Comparison of ENCODE assay signal across 15 cellular contexts in genomic region chr21:33802458-33802857, GRCh38.
DNase-seq lines count a peak whose midpoint lies in the region; ATAC-seq and TF ChIP-seq lines count a peak whose summit lies in the region.
"Had no signal": no experiment of that assay in that cellular context is flagged by ENCODE, and none has a peak within 500 bp of the region (broad histone marks: within the 10 kb centered on the region; RNA-seq: fewer than 3 reads in every experiment).

No MANE protein-coding gene starts in this region.

- H4K20me1 ChIP-seq in PC-9 (ENCODE audit: insufficient read depth) (no peaks in the 10 kb centered on the region), OCI-LY7 (ENCODE audit: insufficient read depth, low read length) (no peaks in the 10 kb centered on the region)

- no peak for TF ChIP-seq EP300 in stomach (IDR thresholded peaks at IDR 0.05)

- CTCF ChIA-PET in PC-9 (lab: Charles Lee) (no interaction called here), OCI-LY7 (lab: Charles Lee; ENCODE audit: unreplicated experiment) (no interaction called here)

- DNase-seq in PC-9: no peak
- no peak for DNase-seq in coronary artery (ENCODE audit: low spot score)
- no peak for DNase-seq in right lobe of liver
- DNase-seq in stomach: no peak
- DNase-seq in stimulated activated effector memory CD8-positive, alpha-beta T cell treated with anti-CD3 and anti-CD28 coated beads, Interleukin-12 subunit alpha, Interleukin-12 subunit beta, amount 100 ng/mL, for 72 hours (ENCODE audit: low spot score in 2 of 2): no peak
- no peak for DNase-seq in NCI-H2081 (lab: John Stamatoyannopoulos, UW)
- no peak for DNase-seq in OCI-LY7 (ENCODE audit: low spot score)
- DNase-seq in NCI-H82 (lab: John Stamatoyannopoulos, UW): no peak
- DNase-seq: activated CD4-positive, alpha-beta T cell treated with anti-CD3 and anti-CD28 coated beads for 1 hour; activated naive CD4-positive, alpha-beta T cell; lower lobe of right lung; small intestine; stimulated activated naive CD4-positive, alpha-beta T cell treated with Interleukin-2 at 50 U/mL for 16 hours had no signal

- no peaks in the 10 kb centered on the region for H3K9me3 Mint-ChIP-seq in stimulated activated effector memory CD8-positive, alpha-beta T cell treated with anti-CD3 and anti-CD28 coated beads, Interleukin-12 subunit alpha, Interleukin-12 subunit beta, amount 100 ng/mL, for 72 hours

- peak overlapping the region; percentile 71 for H3K4me2 ChIP-seq in PC-9
- H3K4me2 ChIP-seq in OCI-LY7 (ENCODE audit: low read length): no peak overlapping the region

- no peaks in the 10 kb centered on the region for H3K79me2 ChIP-seq in PC-9 (ENCODE audit: low read depth)
- no peaks in the 10 kb centered on the region for H3K79me2 ChIP-seq in OCI-LY7 (ENCODE audit: insufficient read depth, low read depth, low read length)

- H2AFZ ChIP-seq in PC-9: no peak overlapping the region
- H2AFZ ChIP-seq in OCI-LY7 (ENCODE audit: low read length): no peak overlapping the region

- no peaks in the 10 kb centered on the region for H3K4me1 Mint-ChIP-seq in stimulated activated effector memory CD8-positive, alpha-beta T cell treated with anti-CD3 and anti-CD28 coated beads, Interleukin-12 subunit alpha, Interleukin-12 subunit beta, amount 100 ng/mL, for 72 hours

- H3K9me3 ChIP-seq in PC-9 (ENCODE audit: insufficient read depth, low read depth) (no peaks in the 10 kb centered on the region), right lobe of liver (no peaks in the 10 kb centered on the region), stomach (no peaks in the 10 kb centered on the region), OCI-LY7 (ENCODE audit: low read length) (no peaks in the 10 kb centered on the region)
- H3K9me3 ChIP-seq: HAP-1, lower lobe of right lung had no signal

- BruUV-seq in PC-9 (replicated peaks; lab: Mats Ljungman, UMichigan) (no TSS peak), OCI-LY7 (replicated peaks; lab: Mats Ljungman, UMichigan) (no TSS peak)

- H3K4me1 ChIP-seq in PC-9 (replicated peaks; ENCODE audit: insufficient read depth) (peaks cover 41% of the 10 kb centered on the region), right lobe of liver (peaks cover 0 to 36% (median 12%) of the 10 kb centered on the region in 4 donors), stomach (peaks cover 0 to 17% (median 8%) of the 10 kb centered on the region in 4 donors), OCI-LY7 (ENCODE audit: insufficient read depth, low read length, poor library complexity, severe bottlenecking) (no peaks in the 10 kb centered on the region)
- H3K4me1 ChIP-seq: lower lobe of right lung had no signal

- H3K27ac Mint-ChIP-seq in stimulated activated effector memory CD8-positive, alpha-beta T cell treated with anti-CD3 and anti-CD28 coated beads, Interleukin-12 subunit alpha, Interleukin-12 subunit beta, amount 100 ng/mL, for 72 hours: no peak overlapping the region

- TF ChIP-seq CTCF in PC-9 (conservative IDR thresholded peaks at IDR 0.05): no peak
- TF ChIP-seq CTCF in coronary artery (IDR thresholded peaks at IDR 0.05): no peak
- TF ChIP-seq CTCF in right lobe of liver (IDR thresholded peaks at IDR 0.05): no peak
- TF ChIP-seq CTCF in stomach (IDR thresholded peaks at IDR 0.05): no peak
- no peak for TF ChIP-seq CTCF in OCI-LY7 (conservative IDR thresholded peaks at IDR 0.05; ENCODE audit: low read length)

- H3K36me3 Mint-ChIP-seq in stimulated activated effector memory CD8-positive, alpha-beta T cell treated with anti-CD3 and anti-CD28 coated beads, Interleukin-12 subunit alpha, Interleukin-12 subunit beta, amount 100 ng/mL, for 72 hours: no peaks in the 10 kb centered on the region

- WGBS in right lobe of liver (ENCODE audit: insufficient coverage, low coverage, low lambda C conversion rate, missing lambda C conversion rate): 65% methylated on average over 4 of the region's 4 CpGs
- 50 to 82% (median 62%) methylated on average over 4 of the region's 4 CpGs for WGBS in stomach, 5 donors

- TF ChIP-seq POLR2A in right lobe of liver (IDR thresholded peaks at IDR 0.05) (no peak), stomach (IDR thresholded peaks at IDR 0.05) (no peak)

- no peak for ATAC-seq in right lobe of liver
- no peak for ATAC-seq in stimulated activated effector memory CD8-positive, alpha-beta T cell treated with anti-CD3 and anti-CD28 coated beads, Interleukin-12 subunit alpha, Interleukin-12 subunit beta, amount 100 ng/mL, for 72 hours

- H3K27me3 ChIP-seq in PC-9 (ENCODE audit: insufficient read depth, low read depth) (no peaks in the 10 kb centered on the region), right lobe of liver (no peaks in the 10 kb centered on the region), stomach (no peaks in the 10 kb centered on the region)
- H3K27me3 ChIP-seq: brain microvascular endothelial cell had no signal

- H3F3A ChIP-seq in PC-9 (ENCODE audit: insufficient read depth, low read depth): peaks cover 21% of the 10 kb centered on the region; the same call in 1 of the 2 replicates

- POLR2A ChIA-PET in PC-9 (lab: Charles Lee; ENCODE audit: unreplicated experiment): interaction anchor here (0.5 kb wide), 1 partner anchor 162 kb away, joined by 5 read pairs; no protein-coding TSS in a partner anchor
- POLR2A ChIA-PET in OCI-LY7 (lab: Charles Lee): interaction anchor here (0.9 kb wide), 1 partner anchor 54 kb away, joined by 7 read pairs; no protein-coding TSS in a partner anchor

- H3K36me3 ChIP-seq in PC-9 (ENCODE audit: low read depth) (no peaks in the 10 kb centered on the region), right lobe of liver (peaks cover 0 to 6% (median 4%) of the 10 kb centered on the region in 4 donors), stomach (peaks cover 5 to 28% (median 22%) of the 10 kb centered on the region in 4 donors), OCI-LY7 (ENCODE audit: insufficient read depth, low read length) (no peaks in the 10 kb centered on the region)

- intact Hi-C loops in PC-9 (cut with micrococcal nuclease; ENCODE audit: unreplicated experiment): no loop called here
- intact Hi-C loops in right lobe of liver (cut with DNase I): no loop called here
- intact Hi-C loops in stomach (cut with DNase I; ENCODE audit: low total_unique reads): no loop called here
- intact Hi-C loops in OCI-LY7 (cut with micrococcal nuclease; ENCODE audit: unreplicated experiment): no loop called here

- H3K9me2 ChIP-seq in PC-9 (ENCODE audit: insufficient read depth) (no peaks in the 10 kb centered on the region), OCI-LY7 (ENCODE audit: insufficient read depth, low read length) (no peaks in the 10 kb centered on the region)

- H3K4me3 ChIP-seq in PC-9 (peak overlapping the region; percentile 22; the same call in 1 of the 2 replicates), coronary artery (peak overlapping the region; percentile 17), right lobe of liver (no peak overlapping the region), stomach (no peak overlapping the region), OCI-LY7 (ENCODE audit: low read depth, low read length, poor library complexity, severe bottlenecking) (no peak overlapping the region)
- H3K4me3 ChIP-seq: HAP-1, lower lobe of right lung had no signal

- H3K27ac ChIP-seq in PC-9 (peak overlapping the region; percentile 79), coronary artery (peak overlapping the region; percentile 60 to 84), right lobe of liver (peak overlapping the region; percentile 65 to 75 (median 68)), stomach (peak overlapping the region in 4 of 5 donors; percentile 6 to 44 (median 34)), OCI-LY7 (ENCODE audit: low read depth, low read length, poor library complexity, severe bottlenecking) (no peak overlapping the region)
- H3K27ac ChIP-seq: brain microvascular endothelial cell, lower lobe of right lung had no signal

- no peak overlapping the region for H3K4me3 Mint-ChIP-seq in stimulated activated effector memory CD8-positive, alpha-beta T cell treated with anti-CD3 and anti-CD28 coated beads, Interleukin-12 subunit alpha, Interleukin-12 subunit beta, amount 100 ng/mL, for 72 hours

Comparison
In these comparisons a context has a peak if more than half of its experiments do, and no peak if none do; other contexts are left out.
1. H3K4me3 ChIP-seq: peak in PC-9 (single experiment) and coronary artery (single experiment); none in right lobe of liver (0 of 3), stomach (0 of 4) and OCI-LY7 (single experiment).